Comparison of ENCODE assay signal across 1 cellular context in the genomic region with DNA sequence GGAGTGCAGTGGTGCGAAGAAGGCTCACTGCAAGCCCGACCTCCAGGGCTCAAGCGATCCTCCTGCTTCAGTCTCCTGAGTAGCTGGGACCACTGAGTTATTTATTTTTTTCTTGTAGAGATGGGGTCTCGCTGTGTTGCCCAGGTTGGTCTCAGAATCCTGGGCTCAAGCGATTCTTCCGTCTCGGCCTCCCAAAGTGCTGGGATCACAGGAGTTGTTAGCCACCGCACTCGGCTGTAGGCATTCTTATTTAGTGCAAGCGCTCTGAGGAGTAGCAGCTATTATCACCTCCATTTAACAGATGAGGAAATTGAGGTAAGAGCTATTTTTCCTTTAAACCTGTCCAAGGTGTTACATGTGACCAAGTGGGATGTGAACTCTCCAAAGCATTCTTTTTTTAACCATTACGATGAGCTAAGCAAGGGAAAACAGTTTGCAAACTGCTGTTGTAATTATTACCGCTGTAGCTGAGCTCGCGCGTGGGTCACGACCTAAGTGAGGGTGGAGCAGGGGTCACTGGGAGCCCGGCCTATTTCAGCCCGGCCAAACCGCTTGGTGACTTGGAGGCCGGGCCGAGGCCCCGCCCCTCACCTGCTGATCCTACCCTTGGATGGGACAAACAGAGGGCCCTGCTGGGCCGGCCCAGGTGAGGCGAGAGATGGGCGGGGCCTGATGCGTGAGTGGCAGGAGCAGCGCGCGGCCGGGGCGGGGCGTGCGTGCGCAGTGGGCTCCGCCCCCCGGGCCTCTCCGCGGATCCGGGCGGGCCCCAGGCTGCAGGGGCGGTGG.
A peak's percentile ranks its signal among the peaks of the same experiment; 100 is the strongest.
TF ChIP-seq lines count a peak whose summit lies in the region.

No MANE protein-coding gene starts in this region.

TF ChIP-seq in HepG2, 621 proteins besides CTCF, POLR2A, EP300 and RAD21 (continued from another document and continues in another):
- TF ChIP-seq RXRB (CRISPR knock-in tag; IDR thresholded peaks at IDR 0.05; ENCODE audit: borderline replicate concordance) (no peak), HDAC2 (CRISPR knock-in tag; IDR thresholded peaks at IDR 0.05) (0 out of 2 replicates have a peak, but pooled peaks have one; percentile 10), ZNF614 (CRISPR knock-in tag; IDR thresholded peaks at IDR 0.05; ENCODE audit: borderline replicate concordance) (no peak), ZKSCAN5 (CRISPR knock-in tag; IDR thresholded peaks at IDR 0.05) (peak; percentile 88), REXO4 (CRISPR knock-in tag; IDR thresholded peaks at IDR 0.05; ENCODE audit: borderline replicate concordance) (no peak), SIX4 (CRISPR knock-in tag; IDR thresholded peaks at IDR 0.05) (no peak), NR2C2 (CRISPR knock-in tag; IDR thresholded peaks at IDR 0.05; ENCODE audit: borderline replicate concordance) (no peak), ZBTB8A (CRISPR knock-in tag; IDR thresholded peaks at IDR 0.05; ENCODE audit: borderline replicate concordance, low read depth) (no peak), RFXANK (CRISPR knock-in tag; IDR thresholded peaks at IDR 0.05) (no peak), ISL2 (CRISPR knock-in tag; IDR thresholded peaks at IDR 0.05) (no peak), RCOR2 (CRISPR knock-in tag; IDR thresholded peaks at IDR 0.05) (0 out of 2 replicates have a peak, but pooled peaks have one; percentile 50), ELF4 (CRISPR knock-in tag; IDR thresholded peaks at IDR 0.05; ENCODE audit: borderline replicate concordance) (no peak), ZBTB1 (CRISPR knock-in tag; IDR thresholded peaks at IDR 0.05; ENCODE audit: borderline replicate concordance) (no peak), ZNF746 (CRISPR knock-in tag; IDR thresholded peaks at IDR 0.05) (no peak), NONO (IDR thresholded peaks at IDR 0.05) (no peak), NONO (CRISPR knock-in tag; conservative IDR thresholded peaks at IDR 0.05) (no peak), ZNF501 (CRISPR knock-in tag; IDR thresholded peaks at IDR 0.05) (peak; percentile 17; the same call in 1 of the 2 replicates), ZNF441 (CRISPR knock-in tag; IDR thresholded peaks at IDR 0.05; ENCODE audit: borderline replicate concordance) (no peak), HNRNPLL (IDR thresholded peaks at IDR 0.05; ENCODE audit: low read depth, low read length, poor library complexity, severe bottlenecking) (peak; percentile 57), SP2 (CRISPR knock-in tag; IDR thresholded peaks at IDR 0.05) (no peak), CHD4 (IDR thresholded peaks at IDR 0.05; ENCODE audit: borderline replicate concordance, low read length) (peak; percentile 85), ZBTB7A (CRISPR knock-in tag; IDR thresholded peaks at IDR 0.05) (no peak), ZNF207 (IDR thresholded peaks at IDR 0.05; ENCODE audit: borderline replicate concordance) (no peak), MAFF (IDR thresholded peaks at IDR 0.05; ENCODE audit: low read depth, low read length) (no peak), NCOR1 (IDR thresholded peaks at IDR 0.05; ENCODE audit: borderline replicate concordance, low read length) (no peak), CC2D1A (CRISPR knock-in tag; IDR thresholded peaks at IDR 0.05) (no peak), SCMH1 (CRISPR knock-in tag; IDR thresholded peaks at IDR 0.05; ENCODE audit: borderline replicate concordance) (no peak), SAP130 (CRISPR knock-in tag; IDR thresholded peaks at IDR 0.05; ENCODE audit: low read depth) (peak; percentile 44; the same call in 1 of the 2 replicates), XBP1 (CRISPR knock-in tag; IDR thresholded peaks at IDR 0.05) (no peak), ZNF607 (CRISPR knock-in tag; IDR thresholded peaks at IDR 0.05; ENCODE audit: borderline replicate concordance) (no peak), NAIF1 (CRISPR knock-in tag; IDR thresholded peaks at IDR 0.05; ENCODE audit: borderline replicate concordance) (no peak; the same call in 1 of the 2 replicates), FOXM1 (CRISPR knock-in tag; IDR thresholded peaks at IDR 0.05) (no peak), CHCHD3 (CRISPR knock-in tag; IDR thresholded peaks at IDR 0.05) (no peak), ATM (IDR thresholded peaks at IDR 0.05; ENCODE audit: borderline replicate concordance) (no peak), ZNF17 (CRISPR knock-in tag; IDR thresholded peaks at IDR 0.05) (no peak)
- TF ChIP-seq, protein P1, sequence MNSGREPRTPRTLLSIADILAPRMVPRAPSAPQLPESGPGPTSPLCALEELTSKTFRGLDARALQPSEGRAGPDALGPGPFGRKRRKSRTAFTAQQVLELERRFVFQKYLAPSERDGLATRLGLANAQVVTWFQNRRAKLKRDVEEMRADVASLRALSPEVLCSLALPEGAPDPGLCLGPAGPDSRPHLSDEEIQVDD (CRISPR knock-in tag; IDR thresholded peaks at IDR 0.05; ENCODE audit: borderline replicate concordance) = no peak
- TF ChIP-seq, protein P2, sequence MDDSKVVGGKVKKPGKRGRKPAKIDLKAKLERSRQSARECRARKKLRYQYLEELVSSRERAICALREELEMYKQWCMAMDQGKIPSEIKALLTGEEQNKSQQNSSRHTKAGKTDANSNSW (CRISPR knock-in tag; IDR thresholded peaks at IDR 0.05; ENCODE audit: borderline replicate concordance) = no peak
- TF ChIP-seq, protein P3, sequence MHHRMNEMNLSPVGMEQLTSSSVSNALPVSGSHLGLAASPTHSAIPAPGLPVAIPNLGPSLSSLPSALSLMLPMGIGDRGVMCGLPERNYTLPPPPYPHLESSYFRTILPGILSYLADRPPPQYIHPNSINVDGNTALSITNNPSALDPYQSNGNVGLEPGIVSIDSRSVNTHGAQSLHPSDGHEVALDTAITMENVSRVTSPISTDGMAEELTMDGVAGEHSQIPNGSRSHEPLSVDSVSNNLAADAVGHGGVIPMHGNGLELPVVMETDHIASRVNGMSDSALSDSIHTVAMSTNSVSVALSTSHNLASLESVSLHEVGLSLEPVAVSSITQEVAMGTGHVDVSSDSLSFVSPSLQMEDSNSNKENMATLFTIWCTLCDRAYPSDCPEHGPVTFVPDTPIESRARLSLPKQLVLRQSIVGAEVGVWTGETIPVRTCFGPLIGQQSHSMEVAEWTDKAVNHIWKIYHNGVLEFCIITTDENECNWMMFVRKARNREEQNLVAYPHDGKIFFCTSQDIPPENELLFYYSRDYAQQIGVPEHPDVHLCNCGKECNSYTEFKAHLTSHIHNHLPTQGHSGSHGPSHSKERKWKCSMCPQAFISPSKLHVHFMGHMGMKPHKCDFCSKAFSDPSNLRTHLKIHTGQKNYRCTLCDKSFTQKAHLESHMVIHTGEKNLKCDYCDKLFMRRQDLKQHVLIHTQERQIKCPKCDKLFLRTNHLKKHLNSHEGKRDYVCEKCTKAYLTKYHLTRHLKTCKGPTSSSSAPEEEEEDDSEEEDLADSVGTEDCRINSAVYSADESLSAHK (CRISPR knock-in tag; IDR thresholded peaks at IDR 0.05; ENCODE audit: borderline replicate concordance) = no peak
- TF ChIP-seq, protein P4, sequence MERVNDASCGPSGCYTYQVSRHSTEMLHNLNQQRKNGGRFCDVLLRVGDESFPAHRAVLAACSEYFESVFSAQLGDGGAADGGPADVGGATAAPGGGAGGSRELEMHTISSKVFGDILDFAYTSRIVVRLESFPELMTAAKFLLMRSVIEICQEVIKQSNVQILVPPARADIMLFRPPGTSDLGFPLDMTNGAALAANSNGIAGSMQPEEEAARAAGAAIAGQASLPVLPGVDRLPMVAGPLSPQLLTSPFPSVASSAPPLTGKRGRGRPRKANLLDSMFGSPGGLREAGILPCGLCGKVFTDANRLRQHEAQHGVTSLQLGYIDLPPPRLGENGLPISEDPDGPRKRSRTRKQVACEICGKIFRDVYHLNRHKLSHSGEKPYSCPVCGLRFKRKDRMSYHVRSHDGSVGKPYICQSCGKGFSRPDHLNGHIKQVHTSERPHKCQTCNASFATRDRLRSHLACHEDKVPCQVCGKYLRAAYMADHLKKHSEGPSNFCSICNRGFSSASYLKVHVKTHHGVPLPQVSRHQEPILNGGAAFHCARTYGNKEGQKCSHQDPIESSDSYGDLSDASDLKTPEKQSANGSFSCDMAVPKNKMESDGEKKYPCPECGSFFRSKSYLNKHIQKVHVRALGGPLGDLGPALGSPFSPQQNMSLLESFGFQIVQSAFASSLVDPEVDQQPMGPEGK (CRISPR knock-in tag; IDR thresholded peaks at IDR 0.05) = no peak; the same call in 1 of the 2 replicates
- TF ChIP-seq, protein P5, sequence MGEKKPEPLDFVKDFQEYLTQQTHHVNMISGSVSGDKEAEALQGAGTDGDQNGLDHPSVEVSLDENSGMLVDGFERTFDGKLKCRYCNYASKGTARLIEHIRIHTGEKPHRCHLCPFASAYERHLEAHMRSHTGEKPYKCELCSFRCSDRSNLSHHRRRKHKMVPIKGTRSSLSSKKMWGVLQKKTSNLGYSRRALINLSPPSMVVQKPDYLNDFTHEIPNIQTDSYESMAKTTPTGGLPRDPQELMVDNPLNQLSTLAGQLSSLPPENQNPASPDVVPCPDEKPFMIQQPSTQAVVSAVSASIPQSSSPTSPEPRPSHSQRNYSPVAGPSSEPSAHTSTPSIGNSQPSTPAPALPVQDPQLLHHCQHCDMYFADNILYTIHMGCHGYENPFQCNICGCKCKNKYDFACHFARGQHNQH (CRISPR knock-in tag; IDR thresholded peaks at IDR 0.05) = 0 out of 2 replicates have a peak, but pooled peaks have one; percentile 14
- TF ChIP-seq, protein P6, sequence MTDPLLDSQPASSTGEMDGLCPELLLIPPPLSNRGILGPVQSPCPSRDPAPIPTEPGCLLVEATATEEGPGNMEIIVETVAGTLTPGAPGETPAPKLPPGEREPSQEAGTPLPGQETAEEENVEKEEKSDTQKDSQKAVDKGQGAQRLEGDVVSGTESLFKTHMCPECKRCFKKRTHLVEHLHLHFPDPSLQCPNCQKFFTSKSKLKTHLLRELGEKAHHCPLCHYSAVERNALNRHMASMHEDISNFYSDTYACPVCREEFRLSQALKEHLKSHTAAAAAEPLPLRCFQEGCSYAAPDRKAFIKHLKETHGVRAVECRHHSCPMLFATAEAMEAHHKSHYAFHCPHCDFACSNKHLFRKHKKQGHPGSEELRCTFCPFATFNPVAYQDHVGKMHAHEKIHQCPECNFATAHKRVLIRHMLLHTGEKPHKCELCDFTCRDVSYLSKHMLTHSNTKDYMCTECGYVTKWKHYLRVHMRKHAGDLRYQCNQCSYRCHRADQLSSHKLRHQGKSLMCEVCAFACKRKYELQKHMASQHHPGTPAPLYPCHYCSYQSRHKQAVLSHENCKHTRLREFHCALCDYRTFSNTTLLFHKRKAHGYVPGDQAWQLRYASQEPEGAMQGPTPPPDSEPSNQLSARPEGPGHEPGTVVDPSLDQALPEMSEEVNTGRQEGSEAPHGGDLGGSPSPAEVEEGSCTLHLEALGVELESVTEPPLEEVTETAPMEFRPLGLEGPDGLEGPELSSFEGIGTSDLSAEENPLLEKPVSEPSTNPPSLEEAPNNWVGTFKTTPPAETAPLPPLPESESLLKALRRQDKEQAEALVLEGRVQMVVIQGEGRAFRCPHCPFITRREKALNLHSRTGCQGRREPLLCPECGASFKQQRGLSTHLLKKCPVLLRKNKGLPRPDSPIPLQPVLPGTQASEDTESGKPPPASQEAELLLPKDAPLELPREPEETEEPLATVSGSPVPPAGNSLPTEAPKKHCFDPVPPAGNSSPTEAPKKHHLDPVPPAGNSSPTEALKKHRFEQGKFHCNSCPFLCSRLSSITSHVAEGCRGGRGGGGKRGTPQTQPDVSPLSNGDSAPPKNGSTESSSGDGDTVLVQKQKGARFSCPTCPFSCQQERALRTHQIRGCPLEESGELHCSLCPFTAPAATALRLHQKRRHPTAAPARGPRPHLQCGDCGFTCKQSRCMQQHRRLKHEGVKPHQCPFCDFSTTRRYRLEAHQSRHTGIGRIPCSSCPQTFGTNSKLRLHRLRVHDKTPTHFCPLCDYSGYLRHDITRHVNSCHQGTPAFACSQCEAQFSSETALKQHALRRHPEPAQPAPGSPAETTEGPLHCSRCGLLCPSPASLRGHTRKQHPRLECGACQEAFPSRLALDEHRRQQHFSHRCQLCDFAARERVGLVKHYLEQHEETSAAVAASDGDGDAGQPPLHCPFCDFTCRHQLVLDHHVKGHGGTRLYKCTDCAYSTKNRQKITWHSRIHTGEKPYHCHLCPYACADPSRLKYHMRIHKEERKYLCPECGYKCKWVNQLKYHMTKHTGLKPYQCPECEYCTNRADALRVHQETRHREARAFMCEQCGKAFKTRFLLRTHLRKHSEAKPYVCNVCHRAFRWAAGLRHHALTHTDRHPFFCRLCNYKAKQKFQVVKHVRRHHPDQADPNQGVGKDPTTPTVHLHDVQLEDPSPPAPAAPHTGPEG (CRISPR knock-in tag; IDR thresholded peaks at IDR 0.05) = no peak
- TF ChIP-seq, protein P7, sequence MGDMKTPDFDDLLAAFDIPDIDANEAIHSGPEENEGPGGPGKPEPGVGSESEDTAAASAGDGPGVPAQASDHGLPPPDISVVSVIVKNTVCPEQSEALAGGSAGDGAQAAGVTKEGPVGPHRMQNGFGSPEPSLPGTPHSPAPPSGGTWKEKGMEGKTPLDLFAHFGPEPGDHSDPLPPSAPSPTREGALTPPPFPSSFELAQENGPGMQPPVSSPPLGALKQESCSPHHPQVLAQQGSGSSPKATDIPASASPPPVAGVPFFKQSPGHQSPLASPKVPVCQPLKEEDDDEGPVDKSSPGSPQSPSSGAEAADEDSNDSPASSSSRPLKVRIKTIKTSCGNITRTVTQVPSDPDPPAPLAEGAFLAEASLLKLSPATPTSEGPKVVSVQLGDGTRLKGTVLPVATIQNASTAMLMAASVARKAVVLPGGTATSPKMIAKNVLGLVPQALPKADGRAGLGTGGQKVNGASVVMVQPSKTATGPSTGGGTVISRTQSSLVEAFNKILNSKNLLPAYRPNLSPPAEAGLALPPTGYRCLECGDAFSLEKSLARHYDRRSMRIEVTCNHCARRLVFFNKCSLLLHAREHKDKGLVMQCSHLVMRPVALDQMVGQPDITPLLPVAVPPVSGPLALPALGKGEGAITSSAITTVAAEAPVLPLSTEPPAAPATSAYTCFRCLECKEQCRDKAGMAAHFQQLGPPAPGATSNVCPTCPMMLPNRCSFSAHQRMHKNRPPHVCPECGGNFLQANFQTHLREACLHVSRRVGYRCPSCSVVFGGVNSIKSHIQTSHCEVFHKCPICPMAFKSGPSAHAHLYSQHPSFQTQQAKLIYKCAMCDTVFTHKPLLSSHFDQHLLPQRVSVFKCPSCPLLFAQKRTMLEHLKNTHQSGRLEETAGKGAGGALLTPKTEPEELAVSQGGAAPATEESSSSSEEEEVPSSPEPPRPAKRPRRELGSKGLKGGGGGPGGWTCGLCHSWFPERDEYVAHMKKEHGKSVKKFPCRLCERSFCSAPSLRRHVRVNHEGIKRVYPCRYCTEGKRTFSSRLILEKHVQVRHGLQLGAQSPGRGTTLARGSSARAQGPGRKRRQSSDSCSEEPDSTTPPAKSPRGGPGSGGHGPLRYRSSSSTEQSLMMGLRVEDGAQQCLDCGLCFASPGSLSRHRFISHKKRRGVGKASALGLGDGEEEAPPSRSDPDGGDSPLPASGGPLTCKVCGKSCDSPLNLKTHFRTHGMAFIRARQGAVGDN (CRISPR knock-in tag; IDR thresholded peaks at IDR 0.05) = peak; percentile 36
- TF ChIP-seq, protein P8, sequence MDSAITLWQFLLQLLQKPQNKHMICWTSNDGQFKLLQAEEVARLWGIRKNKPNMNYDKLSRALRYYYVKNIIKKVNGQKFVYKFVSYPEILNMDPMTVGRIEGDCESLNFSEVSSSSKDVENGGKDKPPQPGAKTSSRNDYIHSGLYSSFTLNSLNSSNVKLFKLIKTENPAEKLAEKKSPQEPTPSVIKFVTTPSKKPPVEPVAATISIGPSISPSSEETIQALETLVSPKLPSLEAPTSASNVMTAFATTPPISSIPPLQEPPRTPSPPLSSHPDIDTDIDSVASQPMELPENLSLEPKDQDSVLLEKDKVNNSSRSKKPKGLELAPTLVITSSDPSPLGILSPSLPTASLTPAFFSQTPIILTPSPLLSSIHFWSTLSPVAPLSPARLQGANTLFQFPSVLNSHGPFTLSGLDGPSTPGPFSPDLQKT (CRISPR knock-in tag; IDR thresholded peaks at IDR 0.05; ENCODE audit: borderline replicate concordance) = no peak
